In genomic region chr3:126858401-126858800, GRCh38 we compare ENCODE assay signal across 14 cellular contexts.
DNase-seq lines count a peak whose midpoint lies in the region; ATAC-seq, FAIRE-seq and TF ChIP-seq lines count a peak whose summit lies in the region.
"Had no signal": no experiment of that assay in that cellular context is flagged by ENCODE, and none has a peak within 500 bp of the region (broad histone marks: within the 10 kb centered on the region; RNA-seq: fewer than 3 reads in every experiment).

No MANE protein-coding gene starts in this region.

- no peak overlapping the region for H3K14ac ChIP-seq in H1 (ENCODE audit: insufficient read length)

- H3K4me3 ChIP-seq in mammary epithelial cell (replicated peaks in 1 of 3; ENCODE audit: insufficient read depth in 1 of 3, low read depth in 2 of 3, low read length in 3 of 3) (no peak overlapping the region), PC-3 (ENCODE audit: low read length) (no peak overlapping the region), H1 (ENCODE audit: extremely low read depth in 1 of 4, insufficient read depth in 2 of 4, low read depth in 3 of 4, low read length in 4 of 4) (no peak overlapping the region)
- H3K4me3 ChIP-seq: Peyer's patch had no signal

- POLR2A ChIA-PET in MCF 10A (lab: Yijun Ruan, JAX) (interaction anchor here (0.5 to 1.0 kb wide), 2 partner anchors 38 to 76 kb away, joined by 3 read pairs; no protein-coding TSS in a partner anchor), PC-3 (lab: Charles Lee; ENCODE audit: unreplicated experiment) (no interaction called here), H1 (lab: Charles Lee; ENCODE audit: partially characterized antibody) (no interaction called here)

- TF ChIP-seq EP300 in H1 (IDR thresholded peaks at IDR 0.05; ENCODE audit: borderline replicate concordance in 1 of 2, low read depth in 2 of 2, low read length in 2 of 2), result no peak

- H3K79me2 ChIP-seq in mammary epithelial cell (ENCODE audit: insufficient read depth, low read length) (no peaks in the 10 kb centered on the region), PC-3 (ENCODE audit: low read length) (no peaks in the 10 kb centered on the region), H1 (ENCODE audit: control insufficient read depth in 1 of 2, insufficient read depth in 2 of 2, low read length in 2 of 2) (no peaks in the 10 kb centered on the region)

- dilution Hi-C loops in mammary epithelial cell (cut with HindIII; ENCODE audit: low sequenced_read_pairs), result no loop called here

- H3K4me3 Mint-ChIP-seq in MCF 10A (ENCODE audit: unreplicated experiment) (no peak overlapping the region), type B pancreatic cell (no peak overlapping the region)
- H3K4me3 Mint-ChIP-seq: B cell; CD4-positive, alpha-beta T cell had no signal

- no peaks in the 10 kb centered on the region for H3K27me3 Mint-ChIP-seq in MCF 10A (ENCODE audit: insufficient read depth, unreplicated experiment)
- no peaks in the 10 kb centered on the region for H3K27me3 Mint-ChIP-seq in type B pancreatic cell
- H3K27me3 Mint-ChIP-seq: B cell; CD4-positive, alpha-beta T cell had no signal

- H2BK20ac ChIP-seq in H1 (ENCODE audit: low read length), result no peak overlapping the region; the same call in 1 of the 2 replicates

- H3K27ac ChIP-seq in mammary epithelial cell (ENCODE audit: insufficient read depth, low read depth, low read length), result peak overlapping the region; percentile 36
- peak overlapping the region; percentile 82 for H3K27ac ChIP-seq in PC-3 (ENCODE audit: low read length)
- no peak overlapping the region for H3K27ac ChIP-seq in H1 (ENCODE audit: low read depth, low read length)
- H3K27ac ChIP-seq: Peyer's patch had no signal

- H3K23ac ChIP-seq in H1 (ENCODE audit: insufficient read length), result no peak overlapping the region

- H3K9me2 ChIP-seq in PC-3 (replicated peaks; ENCODE audit: low read length), result no peaks in the 10 kb centered on the region

- H3K9me3 ChIP-seq in mammary epithelial cell (replicated peaks; ENCODE audit: insufficient read depth, low read length), result no peaks in the 10 kb centered on the region
- no peaks in the 10 kb centered on the region for H3K9me3 ChIP-seq in PC-3 (ENCODE audit: low read length)
- no peaks in the 10 kb centered on the region for H3K9me3 ChIP-seq in H1 (ENCODE audit: insufficient read depth in 2 of 2, low read depth in 1 of 2, low read length in 1 of 2)
- H3K9me3 ChIP-seq: Peyer's patch had no signal

- no peak overlapping the region for H4K91ac ChIP-seq in H1 (replicated peaks; ENCODE audit: insufficient read length, low read length)

- peak overlapping the region; percentile 29; the same call in 1 of the 2 replicates for H2BK12ac ChIP-seq in H1 (ENCODE audit: low read depth, low read length)

- H3K27ac Mint-ChIP-seq in MCF 10A (ENCODE audit: low read depth, unreplicated experiment) (no peak overlapping the region), type B pancreatic cell (no peak overlapping the region)
- H3K27ac Mint-ChIP-seq: B cell; CD4-positive, alpha-beta T cell had no signal

- TF ChIP-seq RAD21 in H1 (IDR thresholded peaks at IDR 0.05 in 1 of 2, conservative IDR thresholded peaks at IDR 0.05 in 1 of 2; ENCODE audit: low read depth in 2 of 2, low read length in 2 of 2), result no peak

- H4K8ac ChIP-seq in H1 (ENCODE audit: extremely low read depth, insufficient read depth, low read length), result no peak overlapping the region

- DNase-seq in mammary epithelial cell (no peak), MCF 10A (ENCODE audit: unreplicated experiment) (no peak), PC-3 (no peak), H1 (ENCODE audit: low read depth in 1 of 2, low spot score in 2 of 2) (peak in 1 of 2 experiments; percentile 51), type B pancreatic cell (ENCODE audit: extremely low spot score, unreplicated experiment) (peak; percentile 50)
- DNase-seq: Calu3; CD4-positive, alpha-beta T cell; NCI-H1436 treated with DMSO at 0.1 percent for 48 hours; NCI-H2227 treated with DMSO at 0.1 percent for 48 hours; NCI-H526 treated with DMSO at 0.1 percent for 48 hours; Peyer's patch had no signal

- H3K4me1 Mint-ChIP-seq in MCF 10A (ENCODE audit: insufficient read depth, unreplicated experiment) (peaks cover 23% of the 10 kb centered on the region), type B pancreatic cell (ENCODE audit: unreplicated experiment) (peaks cover 19% of the 10 kb centered on the region)
- H3K4me1 Mint-ChIP-seq: B cell had no signal

- H2BK5ac ChIP-seq in H1 (ENCODE audit: low read depth, low read length), result peak overlapping the region; percentile 45; the same call in 1 of the 2 replicates

- no peak overlapping the region for H2AK5ac ChIP-seq in H1 (ENCODE audit: low read depth, low read length)

- 0 out of 2 replicates have a peak overlapping the region, but pooled peaks have one; percentile 19 for H2BK15ac ChIP-seq in H1 (ENCODE audit: low read length)

- no peak overlapping the region for H3K9ac ChIP-seq in mammary epithelial cell (ENCODE audit: insufficient read depth, low read length)
- peak overlapping the region; percentile 26; the same call in 1 of the 2 replicates for H3K9ac ChIP-seq in PC-3 (ENCODE audit: low read length)
- no peak overlapping the region for H3K9ac ChIP-seq in H1 (replicated peaks in 1 of 4; ENCODE audit: extremely low read depth in 1 of 4, low read depth in 3 of 4, low read length in 3 of 4)

- peak overlapping the region; percentile 45 for H3K4me2 ChIP-seq in mammary epithelial cell (ENCODE audit: insufficient read depth, low read depth, low read length)
- peak overlapping the region; percentile 69 for H3K4me2 ChIP-seq in PC-3 (ENCODE audit: low read length)
- H3K4me2 ChIP-seq in H1 (ENCODE audit: insufficient read depth in 1 of 2, low read depth in 2 of 2, low read length in 2 of 2), result no peak overlapping the region

- peaks cover 4% of the 10 kb centered on the region; the same call in 1 of the 2 replicates for H3K23me2 ChIP-seq in H1 (ENCODE audit: low read depth, low read length)

- H2BK120ac ChIP-seq in H1 (replicated peaks; ENCODE audit: low read depth, low read length), result no peak overlapping the region

- H3K9me3 Mint-ChIP-seq in MCF 10A (ENCODE audit: unreplicated experiment) (no peaks in the 10 kb centered on the region), type B pancreatic cell (no peaks in the 10 kb centered on the region)
- H3K9me3 Mint-ChIP-seq: CD4-positive, alpha-beta T cell had no signal

- TF ChIP-seq CTCF in mammary epithelial cell (conservative IDR thresholded peaks at IDR 0.05 in 1 of 2, IDR thresholded peaks at IDR 0.05 in 1 of 2; ENCODE audit: extremely low read depth in 1 of 2, insufficient read depth in 1 of 2, low read depth in 1 of 2, low read length in 2 of 2) (no peak), MCF 10A (IDR thresholded peaks at IDR 0.05; ENCODE audit: unreplicated experiment) (no peak), PC-3 (conservative IDR thresholded peaks at IDR 0.05; ENCODE audit: low read depth, low read length) (no peak), H1 (IDR thresholded peaks at IDR 0.05; ENCODE audit: control extremely low read depth in 1 of 3, insufficient read depth in 1 of 3, low read depth in 1 of 3, low read length in 3 of 3) (no peak), type B pancreatic cell (conservative IDR thresholded peaks at IDR 0.05) (no peak)

- no peak for TF ChIP-seq POLR2A in H1 (IDR thresholded peaks at IDR 0.05; ENCODE audit: control extremely low read depth in 1 of 2, low read depth in 2 of 2, low read length in 2 of 2)

- H3K79me1 ChIP-seq in H1 (ENCODE audit: low read depth, low read length), result no peaks in the 10 kb centered on the region

- CTCF ChIA-PET in mammary epithelial cell (lab: Charles Lee; ENCODE audit: low non-redundant PET) (no interaction called here), MCF 10A (lab: Yijun Ruan, JAX) (interaction anchor here (1.1 to 1.3 kb wide), 2 partner anchors 20 to 124 kb away, joined by 3 read pairs; no protein-coding TSS in a partner anchor), PC-3 (lab: Charles Lee) (interaction anchor here (0.6 kb wide), 1 partner anchor 102 kb away, joined by 3 read pairs; no protein-coding TSS in a partner anchor), H1 (lab: Charles Lee; ENCODE audit: partially characterized antibody) (interaction anchor here (1.6 to 2.3 kb wide), 3 partner anchors 12 to 106 kb away, joined by 4 to 8 read pairs (median 5); no protein-coding TSS in a partner anchor)

- no peak overlapping the region for H4K5ac ChIP-seq in H1 (ENCODE audit: insufficient read length, low read depth, low read length)

- BruUV-seq in mammary epithelial cell (replicated peaks; lab: Mats Ljungman, UMichigan) (no TSS peak), MCF 10A (replicated peaks; lab: Mats Ljungman, UMichigan) (no TSS peak), PC-3 (replicated peaks; lab: Mats Ljungman, UMichigan) (no TSS peak)

- whole genome bisulfite sequencing in mammary epithelial cell (ENCODE audit: low coverage, missing lambda C conversion rate), result 97% methylated on average over 7 of the region's 11 CpGs
- 86% methylated on average over 11 of the region's 11 CpGs; no CpG with 5 or more reads in 1 of the 2 experiments for WGBS in H1 (ENCODE audit: extremely low coverage in 1 of 2, insufficient coverage in 1 of 2, insufficient read length in 1 of 2, insufficient replicate concordance in 2 of 2, low coverage in 1 of 2, low lambda C conversion rate in 2 of 2, missing lambda C conversion rate in 1 of 2), 2 experiments

- H3K36me3 Mint-ChIP-seq in MCF 10A (ENCODE audit: insufficient read depth, unreplicated experiment), result no peaks in the 10 kb centered on the region
- H3K36me3 Mint-ChIP-seq in type B pancreatic cell, result peaks cover 4% of the 10 kb centered on the region

- no peak overlapping the region for H3K4ac ChIP-seq in H1 (replicated peaks; ENCODE audit: insufficient read length, low read depth, low read length)

- intact Hi-C loops in mammary epithelial cell (cut with micrococcal nuclease), result loop anchor here (2.0 to 5.0 kb wide), 2 partner anchors 52 to 599 kb away; no protein-coding TSS in a partner anchor
- intact Hi-C loops in MCF 10A (cut with micrococcal nuclease), result loop anchor here (1.0 to 2.0 kb wide), 2 partner anchors 102 to 106 kb away; no protein-coding TSS in a partner anchor
- intact Hi-C loops in PC-3 (cut with micrococcal nuclease), result loop anchor here (10.0 kb wide), 1 partner anchor 106 kb away; no protein-coding TSS in a partner anchor

- H3F3A ChIP-seq in PC-3 (ENCODE audit: low read length, unreplicated experiment), result no peaks in the 10 kb centered on the region

- peak overlapping the region; percentile 12 for H2AFZ ChIP-seq in mammary epithelial cell (ENCODE audit: low read depth, low read length)
- H2AFZ ChIP-seq in PC-3 (ENCODE audit: low read length), result no peak overlapping the region
- no peak overlapping the region for H2AFZ ChIP-seq in H1 (ENCODE audit: low read length)

- in situ Hi-C loops in mammary epithelial cell (cut with MboI; ENCODE audit: low sequenced_read_pairs in 2 of 2), result no loop called here

- no peaks in the 10 kb centered on the region for H4K20me1 ChIP-seq in mammary epithelial cell (ENCODE audit: insufficient read depth, low read length)
- H4K20me1 ChIP-seq in PC-3 (ENCODE audit: low read length), result no peaks in the 10 kb centered on the region
- no peaks in the 10 kb centered on the region for H4K20me1 ChIP-seq in H1 (replicated peaks in 1 of 2; ENCODE audit: control insufficient read depth in 1 of 2, insufficient read depth in 2 of 2, low read length in 2 of 2)

- ATAC-seq in PC-3, result peak; percentile 25; the same call in 1 of the 2 replicates
- ATAC-seq in GM19463 (IDR thresholded peaks at IDR 0.05; ENCODE audit: unreplicated experiment), result no peak
- ATAC-seq in GM18502 (IDR thresholded peaks at IDR 0.05; ENCODE audit: poor library complexity, unreplicated experiment), result no peak

- no peaks in the 10 kb centered on the region for H3K27me3 ChIP-seq in mammary epithelial cell (ENCODE audit: insufficient read depth, low read length)
- no peaks in the 10 kb centered on the region for H3K27me3 ChIP-seq in PC-3 (ENCODE audit: low read length)
- no peaks in the 10 kb centered on the region; a peak in 1 of 7 replicates for H3K27me3 ChIP-seq in H1 (replicated peaks in 1 of 4; ENCODE audit: control insufficient read depth in 3 of 4, extremely low read depth in 1 of 4, insufficient read depth in 3 of 4, low read length in 3 of 4)
- H3K27me3 ChIP-seq: Peyer's patch had no signal

- H3K4me1 ChIP-seq in mammary epithelial cell (ENCODE audit: insufficient read depth, low read length) (peaks cover 20% of the 10 kb centered on the region), PC-3 (ENCODE audit: insufficient read depth, low read length) (peaks cover 16% of the 10 kb centered on the region), H1 (replicated peaks in 1 of 4; ENCODE audit: control insufficient read depth in 3 of 4, insufficient read depth in 4 of 4, low read length in 3 of 4) (peaks cover 0 to 17% (median 10%) of the 10 kb centered on the region in 4 experiments; a peak in 6 of 7 replicates)
- H3K4me1 ChIP-seq: Peyer's patch had no signal

- no peak overlapping the region; the same call in 1 of the 2 replicates for H3K18ac ChIP-seq in H1 (ENCODE audit: extremely low read depth, low read length)

- FAIRE-seq in H1 (lab: Jason Lieb, UNC), result no peak

- H3K56ac ChIP-seq in H1 (replicated peaks; ENCODE audit: insufficient read length, low read depth, low read length), result no peak overlapping the region

- H3K36me3 ChIP-seq in mammary epithelial cell (ENCODE audit: insufficient read depth, low read length) (no peaks in the 10 kb centered on the region), PC-3 (ENCODE audit: low read depth, low read length) (no peaks in the 10 kb centered on the region), H1 (ENCODE audit: control insufficient read depth in 2 of 4, insufficient read depth in 4 of 4, low read length in 3 of 4) (no peaks in the 10 kb centered on the region)
- H3K36me3 ChIP-seq: Peyer's patch had no signal

Comparison
In these comparisons a context has a peak if more than half of its experiments do, and no peak if none do; other contexts are left out.
1. H3K4me2 ChIP-seq: peak in mammary epithelial cell (single experiment) and PC-3 (single experiment); none in H1 (0 of 2).